Comparison of ENCODE assay signal across 9 cellular contexts in the genomic region with DNA sequence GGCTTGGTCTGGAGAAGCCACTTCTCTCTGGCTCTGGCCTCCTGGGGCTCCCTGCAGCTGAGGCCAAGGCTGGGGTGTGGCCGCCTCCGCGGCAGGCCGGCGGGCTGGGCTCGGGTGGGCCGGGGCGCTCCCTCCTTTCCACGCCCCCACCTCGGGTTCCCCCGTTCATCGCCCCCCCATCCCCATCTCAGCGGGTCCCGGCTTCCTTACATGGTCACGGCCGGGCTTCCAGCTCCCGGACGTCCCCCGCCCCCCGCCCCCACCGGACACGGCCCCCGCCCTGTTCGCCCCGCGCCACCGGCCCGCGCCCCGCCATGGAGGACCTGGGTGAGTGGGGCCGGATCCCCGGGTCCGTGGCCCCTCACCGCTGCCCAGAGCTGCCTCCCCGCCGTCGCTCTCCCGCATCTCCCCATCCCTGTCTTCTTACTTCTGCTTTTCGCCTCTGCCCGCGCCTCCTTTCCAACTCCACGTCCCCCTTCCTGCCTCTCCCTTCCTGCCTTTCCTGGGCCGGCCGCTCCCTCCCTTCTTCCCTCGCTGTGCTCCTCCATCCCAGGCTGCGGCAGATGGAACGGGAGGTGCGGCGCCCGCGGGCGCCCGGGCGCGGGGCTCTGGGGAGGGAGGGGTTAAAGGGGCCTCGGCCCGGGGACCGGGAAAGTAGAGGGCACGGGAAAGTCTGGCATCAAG. TPM values are rescaled to one million over a fixed set of nuclear protein-coding genes. Genes with fewer than 3 reads are reported as not detected.
DNase-seq lines count a peak whose midpoint lies in the region; ATAC-seq, FAIRE-seq and TF ChIP-seq lines count a peak whose summit lies in the region.
"Had no signal": no experiment of that assay in that cellular context is flagged by ENCODE, and none has a peak within 500 bp of the region (broad histone marks: within the 10 kb centered on the region; RNA-seq: fewer than 3 reads in every experiment).

Gene TGFB1I1 (plus strand): TSS at position 278 of the 684 bp plus-strand sequence. CDS start 37 bp downstream, at position 315.

- BruUV-seq in endothelial cell of umbilical vein (replicated peaks; lab: Mats Ljungman, UMichigan) = TSS peak; percentile 25

- WGBS in mesendoderm (ENCODE audit: extremely low coverage, insufficient coverage, low lambda C conversion rate) = no CpG with 5 or more reads among the region's 59 CpGs

- H3K27me3 ChIP-seq in RWPE2 (ENCODE audit: insufficient read depth, poor library complexity, severe bottlenecking) (no peaks in the 10 kb centered on the region), endothelial cell of umbilical vein (ENCODE audit: control insufficient read depth in 2 of 2, insufficient read depth in 2 of 2, low read length in 2 of 2) (no peaks in the 10 kb centered on the region), mesendoderm (ENCODE audit: insufficient read depth, low read length, poor library complexity) (peaks cover 3% of the 10 kb centered on the region)

- intact Hi-C loops in endothelial cell of umbilical vein (cut with micrococcal nuclease) = loop anchor here (1.0 to 5.0 kb wide), 3 partner anchors 13 to 395 kb away; partner anchors contain the start of gene ARMC5

- H3K36me3 ChIP-seq in RWPE2 (ENCODE audit: low read depth) (peaks cover 35% of the 10 kb centered on the region), endothelial cell of umbilical vein (ENCODE audit: control insufficient read depth in 2 of 2, extremely low read depth in 1 of 2, insufficient read depth in 2 of 2, low read length in 2 of 2) (peaks cover 12 to 20% of the 10 kb centered on the region in 2 experiments), mesendoderm (ENCODE audit: control insufficient read depth, insufficient read depth, low read length) (no peaks in the 10 kb centered on the region)

- H3K4me1 ChIP-seq in RWPE2 (ENCODE audit: insufficient read depth, poor library complexity, severe bottlenecking) (peaks cover 9% of the 10 kb centered on the region), endothelial cell of umbilical vein (ENCODE audit: control insufficient read depth, extremely low read depth, insufficient read depth, low read length) (peaks cover 14% of the 10 kb centered on the region), mesendoderm (ENCODE audit: control insufficient read depth, low read depth, low read length) (no peaks in the 10 kb centered on the region)

- peak within 1 kb of the TSS; percentile 92 for H3K27ac ChIP-seq in RWPE2 (ENCODE audit: poor library complexity, severe bottlenecking)
- peak within 1 kb of the TSS; percentile 59 for H3K27ac ChIP-seq in endothelial cell of umbilical vein (ENCODE audit: insufficient read depth, low read depth, low read length)
- peak within 1 kb of the TSS; percentile 31 for H3K27ac ChIP-seq in mesendoderm (ENCODE audit: low read depth, low read length)
- H3K27ac ChIP-seq: C4-2B had no signal

- no peaks in the 10 kb centered on the region for H3K79me1 ChIP-seq in mesendoderm (ENCODE audit: low read length)

- peak within 1 kb of the TSS; percentile 89 for H3K9ac ChIP-seq in endothelial cell of umbilical vein (replicated peaks; ENCODE audit: extremely low read depth, insufficient read depth, low read length)
- H3K9ac ChIP-seq in mesendoderm (ENCODE audit: low read length) = peak within 1 kb of the TSS; percentile 86

- POLR2A ChIA-PET in endothelial cell of umbilical vein (lab: Charles Lee) = interaction anchor here (0.6 to 1.5 kb wide), 4 partner anchors 13 to 291 kb away, joined by 3 to 6 read pairs (median 4); partner anchors contain the start of genes ARMC5 and RUSF1

- peak within 1 kb of the TSS; percentile 51 for H2AK5ac ChIP-seq in mesendoderm (ENCODE audit: low read length)

- peak; percentile 67 for ATAC-seq in RWPE2 (ENCODE audit: low read depth)
- no peak for ATAC-seq in HG03139 (IDR thresholded peaks at IDR 0.05; ENCODE audit: unreplicated experiment)

- H4K20me1 ChIP-seq in endothelial cell of umbilical vein (replicated peaks; ENCODE audit: control insufficient read depth, extremely low read depth, insufficient read depth, low read length) = no peaks in the 10 kb centered on the region

- DNase-seq in NCI-H1092 treated with DMSO at 0.1 percent for 48 hours (lab: John Stamatoyannopoulos, UW) = peak; percentile 19
- no peak for DNase-seq in NCI-H1092 (lab: John Stamatoyannopoulos, UW)
- no peak for DNase-seq in RWPE2 (ENCODE audit: low spot score)
- peak; percentile 61 for DNase-seq in endothelial cell of umbilical vein (ENCODE audit: low read depth, low spot score)
- DNase-seq in mesendoderm = peak; percentile 63
- DNase-seq in ureter (ENCODE audit: low spot score) = peak; percentile 80
- no peak for DNase-seq in NK-92 (lab: John Stamatoyannopoulos, UW; ENCODE audit: unreplicated experiment)

- H3K4me3 ChIP-seq in RWPE2 (ENCODE audit: severe bottlenecking) = peak within 1 kb of the TSS; percentile 58
- H3K4me3 ChIP-seq in endothelial cell of umbilical vein (replicated peaks in 1 of 3; ENCODE audit: insufficient read depth in 1 of 3, low read depth in 1 of 3, low read length in 3 of 3) = peak within 1 kb of the TSS; percentile 34 to 82 (median 71)
- peak within 1 kb of the TSS; percentile 64 for H3K4me3 ChIP-seq in mesendoderm (ENCODE audit: low read length)

- peak within 1 kb of the TSS; percentile 92 for H3K56ac ChIP-seq in mesendoderm (ENCODE audit: low read length)

- H3K79me2 ChIP-seq in endothelial cell of umbilical vein (ENCODE audit: control insufficient read depth, insufficient read depth, low read length) (peaks cover 31% of the 10 kb centered on the region), mesendoderm (ENCODE audit: control insufficient read depth, insufficient read depth, low read length) (no peaks in the 10 kb centered on the region)

- no peak for TF ChIP-seq CTCF in RWPE2 (IDR thresholded peaks at IDR 0.05; ENCODE audit: poor library complexity, severe bottlenecking)
- TF ChIP-seq CTCF in endothelial cell of umbilical vein (IDR thresholded peaks at IDR 0.05; ENCODE audit: extremely low read depth in 1 of 2, insufficient read depth in 1 of 2, low read depth in 1 of 2, low read length in 2 of 2) = no peak

- H3K18ac ChIP-seq in mesendoderm (ENCODE audit: low read length) = peak within 1 kb of the TSS; percentile 98

- H3K9me3 ChIP-seq in RWPE2 (ENCODE audit: severe bottlenecking) = no peaks in the 10 kb centered on the region
- no peaks in the 10 kb centered on the region for H3K9me3 ChIP-seq in endothelial cell of umbilical vein (replicated peaks; ENCODE audit: control insufficient read depth, insufficient read depth, low read length)

- dilution Hi-C loops in endothelial cell of umbilical vein (cut with MboI; ENCODE audit: extremely low pct_ligation_motif_present, low sequenced_read_pairs) = no loop called here

- peak within 1 kb of the TSS; percentile 24 for H3K23ac ChIP-seq in mesendoderm (ENCODE audit: low read length)

- peak within 1 kb of the TSS; percentile 65 for H4K8ac ChIP-seq in mesendoderm (ENCODE audit: low read depth, low read length)

- CTCF ChIA-PET in endothelial cell of umbilical vein (lab: Charles Lee) = interaction anchor here (3.5 kb wide), 1 partner anchor 13 kb away, joined by 53 read pairs; the partner anchor contains the start of gene ARMC5

- H2BK120ac ChIP-seq in mesendoderm (ENCODE audit: low read depth, low read length) = peak within 1 kb of the TSS; percentile 46

- peak within 1 kb of the TSS; percentile 75 for H2AFZ ChIP-seq in endothelial cell of umbilical vein (ENCODE audit: low read depth, low read length)

- peak within 1 kb of the TSS; percentile 17 for H4K5ac ChIP-seq in mesendoderm (ENCODE audit: low read length)

- peak; percentile 91 for TF ChIP-seq POLR2A in endothelial cell of umbilical vein (IDR thresholded peaks at IDR 0.05; ENCODE audit: low read depth, low read length)

- H3K4ac ChIP-seq in mesendoderm (ENCODE audit: low read depth, low read length) = peak within 1 kb of the TSS; percentile 70

- no peak within 1 kb of the TSS for H2BK15ac ChIP-seq in mesendoderm (replicated peaks; ENCODE audit: low read depth)

- H3K9me1 ChIP-seq in endothelial cell of umbilical vein (replicated peaks; ENCODE audit: control insufficient read depth, extremely low read depth, insufficient read depth, low read length) = no peaks in the 10 kb centered on the region

- H3K4me2 ChIP-seq in endothelial cell of umbilical vein (ENCODE audit: insufficient read depth, low read length) (peak within 1 kb of the TSS; percentile 93), mesendoderm (ENCODE audit: low read length) (peak within 1 kb of the TSS; percentile 79)

- peak; percentile 89 for FAIRE-seq in endothelial cell of umbilical vein (lab: Jason Lieb, UNC)

- H2BK5ac ChIP-seq in mesendoderm (ENCODE audit: low read length) = no peak within 1 kb of the TSS

TF ChIP-seq in endothelial cell of umbilical vein, 7 proteins besides CTCF, POLR2A, EP300 and RAD21:
- TF ChIP-seq MYC (IDR thresholded peaks at IDR 0.05; ENCODE audit: low read depth, low read length) (no peak), FOS (IDR thresholded peaks at IDR 0.05; ENCODE audit: borderline replicate concordance, insufficient read depth, low read length) (no peak), POLR2AphosphoS5 (IDR thresholded peaks at IDR 0.05; ENCODE audit: insufficient read depth, low read depth, low read length) (peak; percentile 92)
- TF ChIP-seq, protein P1, sequence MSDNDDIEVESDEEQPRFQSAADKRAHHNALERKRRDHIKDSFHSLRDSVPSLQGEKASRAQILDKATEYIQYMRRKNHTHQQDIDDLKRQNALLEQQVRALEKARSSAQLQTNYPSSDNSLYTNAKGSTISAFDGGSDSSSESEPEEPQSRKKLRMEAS (IDR thresholded peaks at IDR 0.05; ENCODE audit: insufficient read depth, insufficient read length) = no peak

RNA-seq across cellular contexts. Expression of gene TGFB1I1, which starts in this region (rescaled TPM):
- total RNA-seq in endothelial cell of umbilical vein (115 and 123 TPM in 2 replicates), ureter (97.0 TPM)
- polyA plus RNA-seq in endothelial cell of umbilical vein = 73.3 and 73.7 TPM in 2 replicates
- polyA plus RNA-seq in endothelial cell of umbilical vein (2011; cell fraction: cytosol; rRNA removed) = 75.0 and 81.6 TPM in 2 replicates
- 141 and 151 TPM in 2 replicates for polyA plus RNA-seq in endothelial cell of umbilical vein (2011; cell fraction: nucleus; rRNA removed)
- 72.1 and 74.0 TPM in 2 replicates for polyA plus RNA-seq in endothelial cell of umbilical vein (2012)
- polyA minus RNA-seq in endothelial cell of umbilical vein = 27.0 and 31.3 TPM in 2 replicates
- 14.0 TPM for polyA minus RNA-seq in endothelial cell of umbilical vein (2011; cell fraction: cytosol; rRNA and poly(A)+ RNA removed)
- polyA minus RNA-seq in endothelial cell of umbilical vein (2011; cell fraction: nucleus; rRNA and poly(A)+ RNA removed) = 36.3 and 39.4 TPM in 2 replicates
- polyA plus RNA-seq in mesendoderm (2013, experiment 1 of 2) = 4.1 TPM
- 4.7 TPM for polyA plus RNA-seq in mesendoderm (2013, experiment 2 of 2)

Comparison
In these comparisons a context has a peak if more than half of its experiments do, and no peak if none do; other contexts are left out.
1. DNase-seq: peak in NCI-H1092 treated with DMSO at 0.1 percent for 48 hours (single experiment), endothelial cell of umbilical vein (single experiment), mesendoderm (single experiment) and ureter (single experiment); none in NCI-H1092 (single experiment), RWPE2 (single experiment) and NK-92 (single experiment).
2. H3K27ac ChIP-seq: peak in every context shown above with its lines; median percentile 92 in RWPE2; 59 in endothelial cell of umbilical vein; 31 in mesendoderm.
3. Peak in every context shown above with its lines, with median percentiles within 50 percentile points of each other: H3K4me3 ChIP-seq.